2 cellular contexts compared by ENCODE assay signal in genomic region chr2:37659723-37660122, GRCh38.
A peak's percentile ranks its signal among the peaks of the same experiment; 100 is the strongest.
TF ChIP-seq lines count a peak whose summit lies in the region.

No MANE protein-coding gene starts in this region.

TF ChIP-seq in HepG2, 621 proteins besides CTCF, POLR2A, EP300 and RAD21 (continues in another document):
- TF ChIP-seq RXRB (CRISPR knock-in tag; IDR thresholded peaks at IDR 0.05; ENCODE audit: borderline replicate concordance) (no peak), ZBTB10 (CRISPR knock-in tag; IDR thresholded peaks at IDR 0.05; ENCODE audit: borderline replicate concordance) (no peak), E2F5 (CRISPR knock-in tag; conservative IDR thresholded peaks at IDR 0.05) (no peak), PRDM4 (CRISPR knock-in tag; IDR thresholded peaks at IDR 0.05; ENCODE audit: borderline replicate concordance) (no peak), PAXIP1 (CRISPR knock-in tag; conservative IDR thresholded peaks at IDR 0.05) (no peak), ZNF672 (CRISPR knock-in tag; IDR thresholded peaks at IDR 0.05) (no peak), EEA1 (CRISPR knock-in tag; IDR thresholded peaks at IDR 0.05; ENCODE audit: borderline replicate concordance) (no peak), SMAD1 (CRISPR knock-in tag; IDR thresholded peaks at IDR 0.05; ENCODE audit: borderline replicate concordance, low read depth) (no peak)
- TF ChIP-seq, protein P1, sequence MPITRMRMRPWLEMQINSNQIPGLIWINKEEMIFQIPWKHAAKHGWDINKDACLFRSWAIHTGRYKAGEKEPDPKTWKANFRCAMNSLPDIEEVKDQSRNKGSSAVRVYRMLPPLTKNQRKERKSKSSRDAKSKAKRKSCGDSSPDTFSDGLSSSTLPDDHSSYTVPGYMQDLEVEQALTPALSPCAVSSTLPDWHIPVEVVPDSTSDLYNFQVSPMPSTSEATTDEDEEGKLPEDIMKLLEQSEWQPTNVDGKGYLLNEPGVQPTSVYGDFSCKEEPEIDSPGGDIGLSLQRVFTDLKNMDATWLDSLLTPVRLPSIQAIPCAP (CRISPR knock-in tag; IDR thresholded peaks at IDR 0.05; ENCODE audit: low read depth) = no peak
- TF ChIP-seq, protein P2, sequence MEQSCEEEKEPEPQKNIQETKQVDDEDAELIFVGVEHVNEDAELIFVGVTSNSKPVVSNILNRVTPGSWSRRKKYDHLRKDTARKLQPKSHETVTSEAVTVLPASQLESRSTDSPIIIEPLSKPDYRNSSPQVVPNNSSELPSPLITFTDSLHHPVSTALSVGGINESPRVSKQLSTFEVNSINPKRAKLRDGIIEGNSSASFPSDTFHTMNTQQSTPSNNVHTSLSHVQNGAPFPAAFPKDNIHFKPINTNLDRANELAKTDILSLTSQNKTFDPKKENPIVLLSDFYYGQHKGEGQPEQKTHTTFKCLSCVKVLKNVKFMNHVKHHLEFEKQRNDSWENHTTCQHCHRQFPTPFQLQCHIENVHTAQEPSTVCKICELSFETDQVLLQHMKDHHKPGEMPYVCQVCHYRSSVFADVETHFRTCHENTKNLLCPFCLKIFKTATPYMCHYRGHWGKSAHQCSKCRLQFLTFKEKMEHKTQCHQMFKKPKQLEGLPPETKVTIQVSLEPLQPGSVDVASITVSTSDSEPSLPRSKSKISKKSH (CRISPR knock-in tag; IDR thresholded peaks at IDR 0.05; ENCODE audit: borderline replicate concordance) = no peak

TF ChIP-seq in K562, 482 proteins besides CTCF, POLR2A, EP300 and RAD21:
- TF ChIP-seq KLF16 (IDR thresholded peaks at IDR 0.05) (no peak), NFE2 (IDR thresholded peaks at IDR 0.05; ENCODE audit: low read depth) (peak; percentile 24; the same call in 1 of the 2 replicates)
